ENCODE assay signal across 8 cellular contexts in genomic region chr18:26549486-26550435, GRCh38. TPM values are rescaled to one million over a fixed set of nuclear protein-coding genes. Genes with fewer than 3 reads are reported as not detected.
A peak's percentile ranks its signal among the peaks of the same experiment; 100 is the strongest.
DNase-seq lines count a peak whose midpoint lies in the region; ATAC-seq, FAIRE-seq and TF ChIP-seq lines count a peak whose summit lies in the region.

No MANE protein-coding gene starts in this region.

- peak overlapping the region; percentile 92 for H3K9ac ChIP-seq in DND-41 (ENCODE audit: low read depth, low read length)
- H3K9ac ChIP-seq in kidney (ENCODE audit: low read length in 2 of 2) = peak overlapping the region in 1 of 2 donors; percentile 75

- H3K4me1 ChIP-seq in DND-41 (ENCODE audit: insufficient read depth, low read length) = peaks cover 47% of the 10 kb centered on the region
- peaks cover 8 to 19% of the 10 kb centered on the region in 2 donors for H3K4me1 ChIP-seq in kidney (ENCODE audit: control insufficient read depth in 1 of 2, insufficient read depth in 1 of 2, low read depth in 1 of 2, low read length in 2 of 2)
- H3K4me1 ChIP-seq in small intestine (ENCODE audit: control insufficient read depth in 2 of 2, insufficient read depth in 1 of 2, low read depth in 1 of 2, low read length in 1 of 2) = peaks cover 2 to 17% of the 10 kb centered on the region in 2 donors

- intact Hi-C loops in kidney (cut with DNase I) = no loop called here

- H2AFZ ChIP-seq in DND-41 (ENCODE audit: low read depth, low read length) = peak overlapping the region; percentile 80

- peak overlapping the region; percentile 68 to 71 for H3K4me3 ChIP-seq in DND-41 (ENCODE audit: low read depth in 1 of 2, low read length in 2 of 2)
- H3K4me3 ChIP-seq in kidney (ENCODE audit: low read length in 2 of 2) = peak overlapping the region; percentile 9 to 68
- H3K4me3 ChIP-seq in small intestine (ENCODE audit: low read depth in 1 of 2, low read length in 2 of 2) = peak overlapping the region; percentile 70 to 90

- H3K27ac ChIP-seq in DND-41 (ENCODE audit: low read length) (peak overlapping the region; percentile 91), caudate nucleus (ENCODE audit: low read depth, low read length) (peak overlapping the region; percentile 80), kidney (ENCODE audit: low read depth in 2 of 2, low read length in 2 of 2) (peak overlapping the region; percentile 80 to 87), small intestine (ENCODE audit: low read depth in 1 of 2, low read length in 1 of 2) (no peak overlapping the region)

- H3K36me3 ChIP-seq in DND-41 (ENCODE audit: insufficient read depth, low read length) (peaks cover 16% of the 10 kb centered on the region), kidney (ENCODE audit: control insufficient read depth in 1 of 2, insufficient read depth in 2 of 2, low read length in 2 of 2) (no peaks in the 10 kb centered on the region), small intestine (ENCODE audit: control insufficient read depth in 2 of 2, insufficient read depth in 2 of 2, low read length in 2 of 2) (no peaks in the 10 kb centered on the region)

- H3K9me3 ChIP-seq in DND-41 (ENCODE audit: insufficient read depth, low read length, severe bottlenecking) (no peaks in the 10 kb centered on the region), kidney (ENCODE audit: control insufficient read depth in 1 of 2, low read length in 2 of 2) (no peaks in the 10 kb centered on the region), small intestine (ENCODE audit: control insufficient read depth, low read depth) (no peaks in the 10 kb centered on the region)

- no peak for FAIRE-seq in kidney (lab: Jason Lieb, UNC)
- no peak for FAIRE-seq in small intestine (lab: Jason Lieb, UNC)

- DNase-seq in DND-41 (peak; percentile 57), HK-2 (ENCODE audit: unreplicated experiment) (peak; percentile 71), RPMI8226 (peak; percentile 48), caudate nucleus (lab: John Stamatoyannopoulos, UW) (peak in 47 of 61 donors; percentile 11 to 80 (median 52)), kidney (peak; percentile 91), small intestine (peak; percentile 28), DMS114 treated with DMSO at 0.1 percent for 48 hours (lab: John Stamatoyannopoulos, UW; ENCODE audit: unreplicated experiment) (no peak)

- ATAC-seq in DND-41 (ENCODE audit: insufficient read depth, low read depth) = peak; percentile 48
- no peak for ATAC-seq in GM18519 (IDR thresholded peaks at IDR 0.05; ENCODE audit: low FRiP score, unreplicated experiment)

- peak overlapping the region; percentile 98 for H3K4me2 ChIP-seq in DND-41 (ENCODE audit: insufficient read depth, low read length)

- WGBS in small intestine, 3 donors = 0 to 1% (median 1%) methylated on average over 52 to 69 of the region's 69 CpGs

- TF ChIP-seq CTCF in DND-41 (IDR thresholded peaks at IDR 0.05; ENCODE audit: borderline replicate concordance, extremely low read depth, low read length, poor library complexity, severe bottlenecking) (no peak), kidney (IDR thresholded peaks at IDR 0.05; ENCODE audit: borderline replicate concordance, extremely low read depth, insufficient read depth) (no peak)

- no peaks in the 10 kb centered on the region for H3K27me3 ChIP-seq in DND-41 (ENCODE audit: insufficient read depth, low read length, poor library complexity)
- H3K27me3 ChIP-seq in small intestine (ENCODE audit: control insufficient read depth in 2 of 2, insufficient read depth in 2 of 2, low read length in 2 of 2) = peaks cover 17 to 20% of the 10 kb centered on the region in 2 donors

- peaks cover 61% of the 10 kb centered on the region for H3K79me2 ChIP-seq in DND-41 (ENCODE audit: insufficient read depth, low read length)

- 0 out of 2 replicates have a peak, but pooled peaks cover 4% of the 10 kb centered on the region for H4K20me1 ChIP-seq in DND-41 (ENCODE audit: insufficient read depth, low read length)

RNA-seq across cellular contexts. Expression of gene KCTD1, which starts 1.4 kb away (rescaled TPM):
- 83.7 TPM for total RNA-seq in kidney
- 48.5 TPM for polyA plus RNA-seq in kidney (ENCODE audit: insufficient read depth, low read depth, low replicate concordance)
- 1 to 10 TPM; 1.8 to 4.2 (median 2.2) TPM for polyA plus RNA-seq in small intestine

Comparison
In these comparisons a context has a peak if more than half of its experiments do, and no peak if none do; other contexts are left out.
1. H3K27ac ChIP-seq: peak in DND-41 (single experiment), caudate nucleus (single experiment) and kidney (2 of 2); none in small intestine (0 of 2).
2. Peak in every context shown above with its lines, with median percentiles within 50 percentile points of each other: H3K4me3 ChIP-seq.